Comparison of ENCODE assay signal across 23 cellular contexts in genomic region chr9:86521936-86522335, GRCh38.
"Had no signal": no experiment of that assay in that cellular context is flagged by ENCODE, and none has a peak within 500 bp of the region (broad histone marks: within the 10 kb centered on the region; RNA-seq: fewer than 3 reads in every experiment).

No MANE protein-coding gene starts in this region.

- H3K9me3 ChIP-seq: lower lobe of right lung, suprapubic skin, transverse colon had no signal

- H3K27ac ChIP-seq: brain microvascular endothelial cell, lower lobe of right lung, parathyroid adenoma, skin epidermis, suprapubic skin, transverse colon had no signal

- H3K36me3 ChIP-seq: brain microvascular endothelial cell, lower lobe of right lung, suprapubic skin, transverse colon had no signal

- H3K4me3 ChIP-seq: lower lobe of right lung, skin epidermis, suprapubic skin, transverse colon had no signal

- H3K4me1 ChIP-seq: lower lobe of right lung, parathyroid adenoma, suprapubic skin, transverse colon had no signal

- H3K79me2 ChIP-seq: parathyroid adenoma had no signal

- H2AFZ ChIP-seq: parathyroid adenoma had no signal

- DNase-seq: activated CD4-positive, alpha-beta T cell treated with anti-CD3 and anti-CD28 coated beads, Interleukin-2, amount 50 U/mL, for 1 hour; activated CD4-positive, CD25-positive, alpha-beta regulatory T cell treated with anti-CD3 and anti-CD28 coated beads, Interleukin-2, amount 50 U/mL, for 72 hours; activated CD8-positive, alpha-beta memory T cell treated with anti-CD3 and anti-CD28 coated beads, Interleukin-2, amount 50 U/mL, for 4 hours; activated effector memory CD4-positive, alpha-beta T cell treated with Interleukin-2 at 50 U/mL for 16 hours; activated naive CD4-positive, alpha-beta T cell treated with anti-CD3 and anti-CD28 coated beads, Interleukin-2, amount 10 ng/mL, durations not matched to agents 7 days and 5 days; activated naive CD8-positive, alpha-beta T cell treated with anti-CD3 and anti-CD28 coated beads, Interleukin-2, amount 50 U/mL, for 24 hours; activated T-cell treated with anti-CD3 and anti-CD28 coated beads, Interleukin-2, amount 50 U/mL, for 48 hours; anterior cingulate cortex; brain microvascular endothelial cell; central memory CD4-positive, alpha-beta T cell; endodermal cell; foreskin melanocyte; glutamatergic neuron; hippocampal formation; left cardiac atrium; lower lobe of right lung; stimulated activated CD4-positive, alpha-beta T cell treated with anti-CD3 and anti-CD28 coated beads, Interleukin-15, amount 100 ng/mL, for 24 hours; stimulated activated CD4-positive, alpha-beta T cell treated with anti-CD3 and anti-CD28 coated beads, Interleukin-2, amount 100 ng/mL, for 48 hours; stimulated activated naive CD8-positive, alpha-beta T cell treated with anti-CD3 and anti-CD28 coated beads, Interleukin-15, amount 100 ng/mL, for 72 hours; transverse colon had no signal
